In genomic region chr12:31238764-31239387, GRCh38 we compare ENCODE assay signal across 7 cellular contexts.
DNase-seq lines count a peak whose midpoint lies in the region; FAIRE-seq and TF ChIP-seq lines count a peak whose summit lies in the region.

No MANE protein-coding gene starts in this region.

- H3K36me3 Mint-ChIP-seq in HFFc6 (ENCODE audit: low read depth), result no peaks in the 10 kb centered on the region

- no peak overlapping the region for H3K27ac Mint-ChIP-seq in HFFc6

- 23% methylated on average over 11 of the region's 11 CpGs for WGBS in hepatocyte (ENCODE audit: low lambda C conversion rate, missing lambda C conversion rate)
- WGBS in small intestine, 3 donors, result 18 to 19% (median 19%) methylated on average over 11 of the region's 11 CpGs

- H3K9me3 Mint-ChIP-seq in HFFc6, result no peaks in the 10 kb centered on the region

- H3K4me2 ChIP-seq in hepatocyte, result peak overlapping the region; percentile 47

- H3K4me3 Mint-ChIP-seq in HFFc6, result peak overlapping the region; percentile 41

- no peak overlapping the region for H2AFZ ChIP-seq in hepatocyte

- TF ChIP-seq CTCF in HFFc6 (IDR thresholded peaks at IDR 0.05), result peak; percentile 83
- TF ChIP-seq CTCF in NB4 (IDR thresholded peaks at IDR 0.05; ENCODE audit: low read depth, low read length), result peak; percentile 73
- TF ChIP-seq CTCF in hepatocyte (IDR thresholded peaks at IDR 0.05; ENCODE audit: poor library complexity), result peak; percentile 65

- DNase-seq in GM12891 (ENCODE audit: insufficient read length, low spot score), result peak; percentile 60
- DNase-seq in HFFc6, result peak; percentile 56
- peak; percentile 71 for DNase-seq in NB4 (ENCODE audit: low read depth)
- peak; percentile 80 for DNase-seq in SW480 (ENCODE audit: low spot score)
- DNase-seq in amygdala (lab: John Stamatoyannopoulos, UW), result peak in 41 of 56 donors; percentile 6 to 86 (median 38)
- DNase-seq in hepatocyte (ENCODE audit: low spot score), result peak; percentile 81
- peak; percentile 76 for DNase-seq in small intestine

- no peak overlapping the region for H3K4me3 ChIP-seq in NB4 (ENCODE audit: low read depth, low read length)
- H3K4me3 ChIP-seq in hepatocyte, result no peak overlapping the region
- H3K4me3 ChIP-seq in small intestine (ENCODE audit: low read depth in 1 of 2, low read length in 2 of 2), result no peak overlapping the region

- H3K9me2 ChIP-seq in hepatocyte (replicated peaks; ENCODE audit: insufficient read depth), result no peaks in the 10 kb centered on the region

- no peak for TF ChIP-seq POLR2A in GM12891 (IDR thresholded peaks at IDR 0.05; ENCODE audit: low read depth, low read length)
- no peak for TF ChIP-seq POLR2A in NB4 (IDR thresholded peaks at IDR 0.05; ENCODE audit: extremely low read depth, insufficient read length)

- H3K9me3 ChIP-seq in hepatocyte (ENCODE audit: low read depth) (no peaks in the 10 kb centered on the region), small intestine (ENCODE audit: control insufficient read depth, low read depth) (no peaks in the 10 kb centered on the region)

- no peaks in the 10 kb centered on the region for H4K20me1 ChIP-seq in hepatocyte (ENCODE audit: insufficient read depth, poor library complexity, severe bottlenecking)

- peaks cover 33% of the 10 kb centered on the region for H3K27me3 Mint-ChIP-seq in HFFc6 (ENCODE audit: insufficient read depth)

- peak; percentile 31 for FAIRE-seq in GM12891 (lab: Jason Lieb, UNC)
- FAIRE-seq in small intestine (lab: Jason Lieb, UNC), result no peak

- no peaks in the 10 kb centered on the region for H3K4me1 Mint-ChIP-seq in HFFc6 (ENCODE audit: low read depth)

- no peaks in the 10 kb centered on the region for H3K4me1 ChIP-seq in hepatocyte (ENCODE audit: insufficient read depth)
- H3K4me1 ChIP-seq in small intestine (ENCODE audit: control insufficient read depth in 2 of 2, insufficient read depth in 1 of 2, low read depth in 1 of 2, low read length in 1 of 2), result no peaks in the 10 kb centered on the region

- no peaks in the 10 kb centered on the region for H3K36me3 ChIP-seq in hepatocyte (replicated peaks; ENCODE audit: insufficient read depth, low read depth)
- H3K36me3 ChIP-seq in small intestine (ENCODE audit: control insufficient read depth in 2 of 2, insufficient read depth in 2 of 2, low read length in 2 of 2), result no peaks in the 10 kb centered on the region

- H3K27ac ChIP-seq in hepatocyte (no peak overlapping the region), small intestine (ENCODE audit: low read depth in 1 of 2, low read length in 1 of 2) (no peak overlapping the region)

- no peaks in the 10 kb centered on the region for H3K27me3 ChIP-seq in hepatocyte
- H3K27me3 ChIP-seq in small intestine (ENCODE audit: control insufficient read depth in 2 of 2, insufficient read depth in 2 of 2, low read length in 2 of 2), result no peaks in the 10 kb centered on the region

- no peaks in the 10 kb centered on the region for H3K79me2 ChIP-seq in hepatocyte

TF ChIP-seq in GM12891, 5 proteins besides CTCF, POLR2A, EP300 and RAD21:
- no peak for TF ChIP-seq PAX5 (IDR thresholded peaks at IDR 0.05; ENCODE audit: insufficient read depth, low read length, severe bottlenecking)
- peak; percentile 19; the same call in 1 of the 2 replicates for TF ChIP-seq POU2F2 (IDR thresholded peaks at IDR 0.05; ENCODE audit: low read depth, low read length)
